In the genomic region with DNA sequence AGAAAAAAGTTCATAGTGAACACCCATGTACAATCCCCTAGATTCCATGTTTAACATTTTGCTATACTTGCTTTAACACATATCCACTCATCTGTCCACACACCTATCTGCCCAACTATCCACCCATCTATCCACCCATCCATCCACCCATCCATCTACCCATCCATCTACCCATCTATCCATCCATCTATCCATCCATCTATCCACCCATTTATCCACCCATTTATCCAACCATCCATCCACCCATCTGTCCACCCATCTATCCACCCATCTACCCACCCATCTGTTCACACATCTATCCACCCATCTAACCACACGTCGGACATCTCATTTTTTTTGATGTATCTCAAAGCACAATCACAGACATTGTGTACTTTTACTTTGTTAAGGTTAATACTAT, we compare ENCODE assay signal across 1 cellular context.
A peak's percentile ranks its signal among the peaks of the same experiment; 100 is the strongest.
TF ChIP-seq lines count a peak whose summit lies in the region.

No MANE protein-coding gene starts in this region.

TF ChIP-seq in K562, 482 proteins besides CTCF, POLR2A, EP300 and RAD21 (continued from another document and continues in another):
- TF ChIP-seq MGA (IDR thresholded peaks at IDR 0.05): no peak
- peak in 1 of 2 experiments; percentile 3 for TF ChIP-seq AFF1 (IDR thresholded peaks at IDR 0.05; ENCODE audit: low read depth in 1 of 2, partially characterized antibody in 2 of 2)
- TF ChIP-seq, protein P1, sequence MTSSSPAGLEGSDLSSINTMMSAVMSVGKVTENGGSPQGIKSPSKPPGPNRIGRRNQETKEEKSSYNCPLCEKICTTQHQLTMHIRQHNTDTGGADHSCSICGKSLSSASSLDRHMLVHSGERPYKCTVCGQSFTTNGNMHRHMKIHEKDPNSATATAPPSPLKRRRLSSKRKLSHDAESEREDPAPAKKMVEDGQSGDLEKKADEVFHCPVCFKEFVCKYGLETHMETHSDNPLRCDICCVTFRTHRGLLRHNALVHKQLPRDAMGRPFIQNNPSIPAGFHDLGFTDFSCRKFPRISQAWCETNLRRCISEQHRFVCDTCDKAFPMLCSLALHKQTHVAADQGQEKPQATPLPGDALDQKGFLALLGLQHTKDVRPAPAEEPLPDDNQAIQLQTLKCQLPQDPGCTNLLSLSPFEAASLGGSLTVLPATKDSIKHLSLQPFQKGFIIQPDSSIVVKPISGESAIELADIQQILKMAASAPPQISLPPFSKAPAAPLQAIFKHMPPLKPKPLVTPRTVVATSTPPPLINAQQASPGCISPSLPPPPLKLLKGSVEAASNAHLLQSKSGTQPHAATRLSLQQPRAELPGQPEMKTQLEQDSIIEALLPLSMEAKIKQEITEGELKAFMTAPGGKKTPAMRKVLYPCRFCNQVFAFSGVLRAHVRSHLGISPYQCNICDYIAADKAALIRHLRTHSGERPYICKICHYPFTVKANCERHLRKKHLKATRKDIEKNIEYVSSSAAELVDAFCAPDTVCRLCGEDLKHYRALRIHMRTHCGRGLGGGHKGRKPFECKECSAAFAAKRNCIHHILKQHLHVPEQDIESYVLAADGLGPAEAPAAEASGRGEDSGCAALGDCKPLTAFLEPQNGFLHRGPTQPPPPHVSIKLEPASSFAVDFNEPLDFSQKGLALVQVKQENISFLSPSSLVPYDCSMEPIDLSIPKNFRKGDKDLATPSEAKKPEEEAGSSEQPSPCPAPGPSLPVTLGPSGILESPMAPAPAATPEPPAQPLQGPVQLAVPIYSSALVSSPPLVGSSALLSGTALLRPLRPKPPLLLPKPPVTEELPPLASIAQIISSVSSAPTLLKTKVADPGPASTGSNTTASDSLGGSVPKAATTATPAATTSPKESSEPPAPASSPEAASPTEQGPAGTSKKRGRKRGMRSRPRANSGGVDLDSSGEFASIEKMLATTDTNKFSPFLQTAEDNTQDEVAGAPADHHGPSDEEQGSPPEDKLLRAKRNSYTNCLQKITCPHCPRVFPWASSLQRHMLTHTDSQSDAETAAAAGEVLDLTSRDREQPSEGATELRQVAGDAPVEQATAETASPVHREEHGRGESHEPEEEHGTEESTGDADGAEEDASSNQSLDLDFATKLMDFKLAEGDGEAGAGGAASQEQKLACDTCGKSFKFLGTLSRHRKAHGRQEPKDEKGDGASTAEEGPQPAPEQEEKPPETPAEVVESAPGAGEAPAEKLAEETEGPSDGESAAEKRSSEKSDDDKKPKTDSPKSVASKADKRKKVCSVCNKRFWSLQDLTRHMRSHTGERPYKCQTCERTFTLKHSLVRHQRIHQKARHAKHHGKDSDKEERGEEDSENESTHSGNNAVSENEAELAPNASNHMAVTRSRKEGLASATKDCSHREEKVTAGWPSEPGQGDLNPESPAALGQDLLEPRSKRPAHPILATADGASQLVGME (CRISPR knock-in tag; IDR thresholded peaks at IDR 0.05): no peak
- TF ChIP-seq ZKSCAN1 (IDR thresholded peaks at IDR 0.05; ENCODE audit: low read depth, low read length): no peak
- peak; percentile 69 for TF ChIP-seq ARHGAP35 (IDR thresholded peaks at IDR 0.05; ENCODE audit: partially characterized antibody)
- TF ChIP-seq NR2C1 (IDR thresholded peaks at IDR 0.05): 0 out of 2 replicates have a peak, but pooled peaks have one; percentile 28
- no peak for TF ChIP-seq NR2C1 (tag; IDR thresholded peaks at IDR 0.05)
- no peak for TF ChIP-seq KHSRP (IDR thresholded peaks at IDR 0.05)
- TF ChIP-seq LARP7 (IDR thresholded peaks at IDR 0.05): peak; percentile 84; the same call in 1 of the 2 replicates
- peak in 1 of 2 experiments; percentile 68; a peak in 2 of 4 replicates for TF ChIP-seq HDAC1 (IDR thresholded peaks at IDR 0.05)
- no peak for TF ChIP-seq ZNF592 (IDR thresholded peaks at IDR 0.05)
- TF ChIP-seq BACH1 (tag; IDR thresholded peaks at IDR 0.05): no peak
- peak; percentile 35 for TF ChIP-seq TAF9B (IDR thresholded peaks at IDR 0.05; ENCODE audit: partially characterized antibody)
- TF ChIP-seq ZBTB5 (IDR thresholded peaks at IDR 0.05): 0 out of 2 replicates have a peak, but pooled peaks have one; percentile 58
- TF ChIP-seq TAF7 (tag; IDR thresholded peaks at IDR 0.05): peak; percentile 13; the same call in 1 of the 2 replicates
- TF ChIP-seq, protein P2, sequence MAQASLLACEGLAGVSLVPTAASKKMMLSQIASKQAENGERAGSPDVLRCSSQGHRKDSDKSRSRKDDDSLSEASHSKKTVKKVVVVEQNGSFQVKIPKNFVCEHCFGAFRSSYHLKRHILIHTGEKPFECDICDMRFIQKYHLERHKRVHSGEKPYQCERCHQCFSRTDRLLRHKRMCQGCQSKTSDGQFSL (CRISPR knock-in tag; IDR thresholded peaks at IDR 0.05): no peak
- TF ChIP-seq, protein P2 (tag; IDR thresholded peaks at IDR 0.05): no peak
